In the genomic region with DNA sequence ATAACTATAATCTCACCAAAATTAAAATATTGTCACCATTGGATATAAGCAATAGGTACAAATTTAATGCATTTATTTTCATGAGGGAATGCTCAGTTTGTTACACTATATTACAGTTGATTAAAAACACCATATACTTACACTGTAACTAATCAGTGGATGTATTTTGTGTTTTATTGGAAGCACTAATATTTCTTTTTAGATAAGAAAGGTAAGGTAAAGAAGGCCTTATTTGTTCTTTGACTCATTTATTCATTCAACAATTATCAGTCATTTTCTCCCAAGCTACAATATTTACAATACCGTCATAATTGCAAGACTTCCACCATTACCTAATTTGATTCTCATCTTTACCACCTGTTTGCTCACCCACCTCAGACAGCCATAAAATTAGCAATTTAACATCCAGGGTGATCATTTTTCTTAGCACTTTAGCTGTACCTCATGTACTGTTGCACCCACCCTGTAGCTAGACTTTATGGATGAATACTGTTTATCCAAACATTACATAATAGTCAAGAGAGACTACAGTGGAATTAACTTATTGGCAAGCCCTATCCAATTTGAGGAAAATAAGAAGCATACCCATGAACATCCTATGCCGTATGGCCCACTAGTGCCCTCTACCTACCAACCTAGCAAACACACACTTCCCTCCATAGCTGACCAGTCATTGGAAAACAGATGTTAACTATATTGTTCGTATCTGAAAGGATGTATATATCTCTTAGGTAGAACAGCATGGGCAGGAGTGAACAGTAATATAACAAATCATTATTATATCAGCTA, we compare ENCODE assay signal across 8 cellular contexts.
DNase-seq lines count a peak whose midpoint lies in the region; ATAC-seq and TF ChIP-seq lines count a peak whose summit lies in the region.

No MANE protein-coding gene starts in this region.

- H3K4me3 Mint-ChIP-seq in CD4-positive, alpha-beta T cell: no peak overlapping the region
- no peak overlapping the region for H3K4me3 Mint-ChIP-seq in HFFc6
- no peak overlapping the region for H3K4me3 Mint-ChIP-seq in glutamatergic neuron (ENCODE audit: unreplicated experiment)

- POLR2A ChIA-PET in CD4-positive, alpha-beta T cell (lab: Charles Lee): no interaction called here

- no peaks in the 10 kb centered on the region for H3K27me3 Mint-ChIP-seq in CD4-positive, alpha-beta T cell
- H3K27me3 Mint-ChIP-seq in HFFc6 (ENCODE audit: insufficient read depth) (no peaks in the 10 kb centered on the region), glutamatergic neuron (ENCODE audit: unreplicated experiment) (no peaks in the 10 kb centered on the region)

- no peaks in the 10 kb centered on the region for H3K9me3 ChIP-seq in CD4-positive, alpha-beta T cell (ENCODE audit: control insufficient read depth, low read length)
- H3K9me3 ChIP-seq in RWPE2 (ENCODE audit: severe bottlenecking): no peaks in the 10 kb centered on the region

- no peaks in the 10 kb centered on the region for H3K4me1 Mint-ChIP-seq in CD4-positive, alpha-beta T cell (ENCODE audit: low read depth)
- H3K4me1 Mint-ChIP-seq in HFFc6 (ENCODE audit: low read depth) (no peaks in the 10 kb centered on the region), glutamatergic neuron (ENCODE audit: low read depth, unreplicated experiment) (peaks cover 27% of the 10 kb centered on the region)

- CTCF ChIA-PET in CD4-positive, alpha-beta T cell (lab: Charles Lee): no interaction called here

- no peak overlapping the region for H3K4me3 ChIP-seq in RWPE2 (ENCODE audit: severe bottlenecking)

- H3K36me3 Mint-ChIP-seq in CD4-positive, alpha-beta T cell (ENCODE audit: low read depth): peaks cover 86% of the 10 kb centered on the region
- H3K36me3 Mint-ChIP-seq in HFFc6 (ENCODE audit: low read depth) (no peaks in the 10 kb centered on the region), glutamatergic neuron (ENCODE audit: unreplicated experiment) (no peaks in the 10 kb centered on the region)

- peaks cover 24% of the 10 kb centered on the region for H3K36me3 ChIP-seq in RWPE2 (ENCODE audit: low read depth)

- no peak for DNase-seq in CD4-positive, alpha-beta T cell
- DNase-seq in HFFc6 (peak; percentile 4), RWPE2 (ENCODE audit: low spot score) (no peak), glutamatergic neuron (no peak), ecto neural progenitor cell (ENCODE audit: low spot score) (no peak), 8988T (no peak)
- no peak for DNase-seq in stimulated activated CD4-positive, alpha-beta T cell treated with anti-CD3 and anti-CD28 coated beads, Interleukin-4, amount 100 ng/mL, for 4 hours

- no peak overlapping the region for H3K27ac Mint-ChIP-seq in CD4-positive, alpha-beta T cell
- no peak overlapping the region for H3K27ac Mint-ChIP-seq in HFFc6
- peak overlapping the region; percentile 76 for H3K27ac Mint-ChIP-seq in glutamatergic neuron (ENCODE audit: unreplicated experiment)

- TF ChIP-seq CTCF in CD4-positive, alpha-beta T cell (IDR thresholded peaks at IDR 0.05): peak; percentile 4
- peak; percentile 66; the same call in 1 of the 2 replicates for TF ChIP-seq CTCF in HFFc6 (IDR thresholded peaks at IDR 0.05)
- peak; percentile 39 for TF ChIP-seq CTCF in RWPE2 (IDR thresholded peaks at IDR 0.05; ENCODE audit: poor library complexity, severe bottlenecking)
- TF ChIP-seq CTCF in glutamatergic neuron (IDR thresholded peaks at IDR 0.05; ENCODE audit: partially characterized antibody, unreplicated experiment): no peak

- intact Hi-C loops in CD4-positive, alpha-beta T cell (cut with DNase I, micrococcal nuclease): loop anchor here in 1 of 2 experiments (10.0 kb wide), 1 partner anchor 652 kb away; no protein-coding TSS in a partner anchor

- H3K27ac ChIP-seq in CD4-positive, alpha-beta T cell (ENCODE audit: low read depth, low read length): no peak overlapping the region
- H3K27ac ChIP-seq in RWPE2 (ENCODE audit: poor library complexity, severe bottlenecking): no peak overlapping the region

- no peaks in the 10 kb centered on the region for H3K27me3 ChIP-seq in CD4-positive, alpha-beta T cell (ENCODE audit: control insufficient read depth, insufficient read depth, low read length)
- no peaks in the 10 kb centered on the region for H3K27me3 ChIP-seq in RWPE2 (ENCODE audit: insufficient read depth, poor library complexity, severe bottlenecking)

- H3K9me3 Mint-ChIP-seq in CD4-positive, alpha-beta T cell: no peaks in the 10 kb centered on the region
- H3K9me3 Mint-ChIP-seq in HFFc6: no peaks in the 10 kb centered on the region
- peaks cover 2% of the 10 kb centered on the region for H3K9me3 Mint-ChIP-seq in glutamatergic neuron (ENCODE audit: unreplicated experiment)

- ATAC-seq in CD4-positive, alpha-beta T cell (ENCODE audit: poor library complexity): no peak
- ATAC-seq in RWPE2 (ENCODE audit: low read depth): peak; percentile 53; the same call in 1 of the 3 replicates
- ATAC-seq in GM21360 (IDR thresholded peaks at IDR 0.05; ENCODE audit: unreplicated experiment): no peak

- no peaks in the 10 kb centered on the region for H3K4me1 ChIP-seq in RWPE2 (ENCODE audit: insufficient read depth, poor library complexity, severe bottlenecking)
